8 cellular contexts compared by ENCODE assay signal in the genomic region with DNA sequence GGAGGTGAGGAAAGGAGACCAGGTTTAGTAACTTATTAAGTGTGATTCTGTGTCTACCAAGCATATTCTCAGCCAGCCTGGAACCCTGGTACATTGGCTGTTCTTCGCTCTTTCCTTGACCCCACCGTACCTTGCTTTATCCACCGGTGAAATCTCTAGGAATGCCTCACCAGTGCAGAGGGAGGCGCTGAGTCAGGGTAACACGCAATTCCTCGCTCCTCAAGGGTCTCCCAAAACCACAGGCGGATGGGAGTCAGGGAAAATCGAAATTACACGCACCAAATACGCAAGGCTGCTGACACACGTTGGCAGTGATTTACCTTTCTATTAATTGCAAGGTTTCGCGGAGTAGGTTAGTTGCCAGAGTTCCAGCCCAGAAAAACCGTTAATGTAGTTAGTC. TPM values are rescaled to one million over a fixed set of nuclear protein-coding genes. Genes with fewer than 3 reads are reported as not detected.
DNase-seq lines count a peak whose midpoint lies in the region; ATAC-seq, FAIRE-seq and TF ChIP-seq lines count a peak whose summit lies in the region.

No MANE protein-coding gene starts in this region.

- TF ChIP-seq EP300 in stomach (IDR thresholded peaks at IDR 0.05), result no peak

- intact Hi-C loops in body of pancreas (cut with DNase I) (no loop called here), stomach (cut with DNase I; ENCODE audit: low total_unique reads) (no loop called here)

- no peaks in the 10 kb centered on the region for H4K20me1 ChIP-seq in keratinocyte (ENCODE audit: control insufficient read depth, extremely low read depth, insufficient read depth, low read length)

- no peak for TF ChIP-seq CTCF in body of pancreas (IDR thresholded peaks at IDR 0.05)
- TF ChIP-seq CTCF in keratinocyte (optimal IDR thresholded peaks at IDR 0.05 in 1 of 3, IDR thresholded peaks at IDR 0.05 in 1 of 3, conservative IDR thresholded peaks at IDR 0.05 in 1 of 3; ENCODE audit: extremely low read depth in 1 of 3, insufficient read depth in 2 of 3, low read length in 3 of 3), result no peak
- TF ChIP-seq CTCF in stomach (IDR thresholded peaks at IDR 0.05), result no peak

- ATAC-seq in body of pancreas, result peak; percentile 5
- ATAC-seq in GM18517 (IDR thresholded peaks at IDR 0.05; ENCODE audit: unreplicated experiment), result no peak
- no peak for ATAC-seq in GM21717 (IDR thresholded peaks at IDR 0.05; ENCODE audit: unreplicated experiment)
- no peak for ATAC-seq in HG02840 (IDR thresholded peaks at IDR 0.05; ENCODE audit: low FRiP score, unreplicated experiment)

- peak overlapping the region; percentile 94 for H3K4me2 ChIP-seq in keratinocyte (ENCODE audit: control insufficient read depth, extremely low read depth, insufficient read depth, low read depth, low read length)

- no peaks in the 10 kb centered on the region for H3K27me3 ChIP-seq in body of pancreas
- H3K27me3 ChIP-seq in keratinocyte (ENCODE audit: control insufficient read depth, extremely low read depth, insufficient read depth, low read length), result no peaks in the 10 kb centered on the region
- no peaks in the 10 kb centered on the region for H3K27me3 ChIP-seq in stomach

- H3K4me1 ChIP-seq in body of pancreas, result peaks cover 50% of the 10 kb centered on the region
- peaks cover 19% of the 10 kb centered on the region for H3K4me1 ChIP-seq in keratinocyte (ENCODE audit: control insufficient read depth, extremely low read depth, insufficient read depth, low read length)
- H3K4me1 ChIP-seq in stomach, result peaks cover 42 to 70% (median 56%) of the 10 kb centered on the region in 4 donors

- H3K79me2 ChIP-seq in keratinocyte (ENCODE audit: control insufficient read depth, insufficient read depth, low read length), result peaks cover 51% of the 10 kb centered on the region

- H2AFZ ChIP-seq in keratinocyte (ENCODE audit: control insufficient read depth, low read length), result peak overlapping the region; percentile 85

- 1 to 4% methylated on average over 14 of the region's 14 CpGs for WGBS in body of pancreas, 2 donors
- WGBS in stomach, 5 donors, result 1 to 5% (median 2%) methylated on average over 12 to 14 of the region's 14 CpGs

- dilution Hi-C loops in keratinocyte (cut with MboI; ENCODE audit: extremely low pct_ligation_motif_present, low sequenced_read_pairs), result no loop called here

- H3K9me1 ChIP-seq in keratinocyte (ENCODE audit: control insufficient read depth, extremely low read depth, insufficient read depth, low read length), result peaks cover 2% of the 10 kb centered on the region

- H3K4me3 ChIP-seq in body of pancreas (peak overlapping the region; percentile 93 to 94), keratinocyte (ENCODE audit: control insufficient read depth in 2 of 3, extremely low read depth in 1 of 3, insufficient read depth in 2 of 3, low read depth in 1 of 3, low read length in 3 of 3) (peak overlapping the region; percentile 81 to 95 (median 92)), stomach (peak overlapping the region; percentile 75 to 88 (median 85))

- no peak for TF ChIP-seq POLR2A in body of pancreas (IDR thresholded peaks at IDR 0.05)
- TF ChIP-seq POLR2A in stomach (IDR thresholded peaks at IDR 0.05), result no peak

- no peak for FAIRE-seq in keratinocyte (lab: Jason Lieb, UNC)

- no peaks in the 10 kb centered on the region for H3K36me3 ChIP-seq in body of pancreas (replicated peaks in 1 of 2; ENCODE audit: insufficient read depth in 1 of 2, low read depth in 2 of 2)
- H3K36me3 ChIP-seq in keratinocyte (ENCODE audit: control insufficient read depth in 2 of 2, extremely low read depth in 1 of 2, insufficient read depth in 2 of 2, low read length in 2 of 2), result peaks cover 0 to 12% of the 10 kb centered on the region in 2 experiments
- H3K36me3 ChIP-seq in stomach, result peaks cover 0 to 17% (median 7%) of the 10 kb centered on the region in 4 donors

- DNase-seq in Daoy (ENCODE audit: low read depth) (peak; percentile 84), Kasumi-1 (lab: John Stamatoyannopoulos, UW) (peak; percentile 30 to 43), body of pancreas (peak in 1 of 4 donors; percentile 16), keratinocyte (ENCODE audit: low read depth, low spot score) (no peak), stomach (no peak)

- H3K27ac ChIP-seq in body of pancreas (peak overlapping the region; percentile 81 to 96 (median 87)), keratinocyte (ENCODE audit: control insufficient read depth, insufficient read depth, low read length) (peak overlapping the region; percentile 96), stomach (peak overlapping the region; percentile 91 to 96 (median 94))

- H3K9ac ChIP-seq in keratinocyte (ENCODE audit: control insufficient read depth, extremely low read depth, insufficient read depth, low read length), result peak overlapping the region; percentile 79

- H3K9me3 ChIP-seq in body of pancreas, result no peaks in the 10 kb centered on the region
- no peaks in the 10 kb centered on the region for H3K9me3 ChIP-seq in keratinocyte (ENCODE audit: control insufficient read depth, low read depth, low read length)
- H3K9me3 ChIP-seq in stomach, result no peaks in the 10 kb centered on the region

RNA-seq across cellular contexts. Expression of gene L3HYPDH, which starts 0.8 kb away (rescaled TPM):
- 75.7 and 90.7 TPM in 2 replicates for total RNA-seq in Daoy (2014; rRNA removed; shearing (Covaris generic))
- total RNA-seq in body of pancreas, result 10 to 100 TPM; 42.0 to 60.0 TPM
- polyA plus RNA-seq in keratinocyte, result 21.6 to 37.5 TPM (median 28.9 TPM) in 3 replicates
- 18.1 TPM for polyA plus RNA-seq in keratinocyte (2011; ENCODE audit: low read depth)
- polyA plus RNA-seq in keratinocyte (2011; cell fraction: cytosol; rRNA removed), result 9.7 and 13.3 TPM in 2 replicates
- polyA plus RNA-seq in keratinocyte (2011; cell fraction: nucleus; rRNA removed), result 66.4 and 104 TPM in 2 replicates
- 13.3 and 15.1 TPM in 2 replicates for polyA plus RNA-seq in keratinocyte (2012; ENCODE audit: low replicate concordance)
- polyA minus RNA-seq in keratinocyte, result 4.7 to 37.6 TPM (median 16.3 TPM) in 3 replicates
- 9.4 TPM for polyA minus RNA-seq in keratinocyte (2011; cell fraction: cytosol; rRNA and poly(A)+ RNA removed)
- 42.8 and 59.3 TPM in 2 replicates for polyA minus RNA-seq in keratinocyte (2011; cell fraction: nucleus; rRNA and poly(A)+ RNA removed)
- total RNA-seq in stomach, result 10 to 100 TPM in 3 of 5 donors, 1 to 10 TPM in 2; 4.9 to 40.2 (median 30.1) TPM
- polyA plus RNA-seq in stomach, result 10 to 100 TPM in 2 of 3 donors, 1 to 10 TPM in 1; 6.9 to 18.1 (median 17.1) TPM

RNA-seq across cellular contexts. Expression of gene JKAMP, which starts 1.0 kb away (rescaled TPM):
- 168 and 191 TPM in 2 replicates for total RNA-seq in Daoy (2014; rRNA removed; shearing (Covaris generic))
- total RNA-seq in body of pancreas (10 to 100 TPM; 23.1 to 29.8 TPM), stomach (100 to 1,000 TPM in 1 of 5 donors, 10 to 100 TPM in 4; 26.3 to 120 (median 95.1) TPM)
- polyA plus RNA-seq in keratinocyte (82.1 to 166 TPM (median 145 TPM) in 3 replicates), stomach (10 to 100 TPM; 11.7 to 17.4 (median 13.9) TPM)
- 3.3 TPM for polyA plus RNA-seq in keratinocyte (2011; ENCODE audit: low read depth)
- polyA plus RNA-seq in keratinocyte (2011; cell fraction: cytosol; rRNA removed), result 59.0 and 137 TPM in 2 replicates
- 178 and 228 TPM in 2 replicates for polyA plus RNA-seq in keratinocyte (2011; cell fraction: nucleus; rRNA removed)
- polyA plus RNA-seq in keratinocyte (2012; ENCODE audit: low replicate concordance), result 27.6 and 44.4 TPM in 2 replicates
- 62.0 to 103 TPM (median 95.9 TPM) in 3 replicates for polyA minus RNA-seq in keratinocyte
- 32.4 TPM for polyA minus RNA-seq in keratinocyte (2011; cell fraction: cytosol; rRNA and poly(A)+ RNA removed)
- 61.0 and 113 TPM in 2 replicates for polyA minus RNA-seq in keratinocyte (2011; cell fraction: nucleus; rRNA and poly(A)+ RNA removed)

RNA-seq across cellular contexts. Expression of gene GPR135, which starts 18.2 kb away (rescaled TPM):
- 1.8 and 4.1 TPM in 2 replicates for total RNA-seq in Daoy (2014; rRNA removed; shearing (Covaris generic))
- total RNA-seq in body of pancreas, result 1 to 10 TPM; 4.2 to 4.6 TPM
- 0.32 to 0.90 TPM (median 0.45 TPM) in 3 replicates for polyA plus RNA-seq in keratinocyte
- 0.82 TPM for polyA plus RNA-seq in keratinocyte (2011; ENCODE audit: low read depth)
- polyA plus RNA-seq in keratinocyte (2011; cell fraction: cytosol; rRNA removed), result 0.06 and 0.18 TPM in 2 replicates
- 2.8 and 3.4 TPM in 2 replicates for polyA plus RNA-seq in keratinocyte (2011; cell fraction: nucleus; rRNA removed)
- polyA plus RNA-seq in keratinocyte (2012; ENCODE audit: low replicate concordance), result 0.29 and 0.58 TPM in 2 replicates
- polyA minus RNA-seq in keratinocyte, result 0.66 to 2.5 TPM (median 0.85 TPM) in 3 replicates
- not detected for polyA minus RNA-seq in keratinocyte (2011; cell fraction: cytosol; rRNA and poly(A)+ RNA removed)
- polyA minus RNA-seq in keratinocyte (2011; cell fraction: nucleus; rRNA and poly(A)+ RNA removed), result 3.6 and 7.2 TPM in 2 replicates
- 1 to 10 TPM in 3 of 5 donors, under 1 TPM in 2; 0.58 to 5.5 (median 3.8) TPM for total RNA-seq in stomach
- under 1 TPM; 0.15 to 0.85 (median 0.31) TPM for polyA plus RNA-seq in stomach

Comparison
In these comparisons a context has a peak if more than half of its experiments do, and no peak if none do; other contexts are left out.
1. DNase-seq: peak in Daoy (single experiment) and Kasumi-1 (2 of 2); none in keratinocyte (single experiment) and stomach (single experiment).
2. Peak in every context shown above with its lines, with median percentiles within 50 percentile points of each other: H3K27ac ChIP-seq and H3K4me3 ChIP-seq.